In genomic region chr3:54870423-54870822, GRCh38 we compare ENCODE assay signal across 9 cellular contexts. TPM values are rescaled to one million over a fixed set of nuclear protein-coding genes. Genes with fewer than 3 reads are reported as not detected.
A peak's percentile ranks its signal among the peaks of the same experiment; 100 is the strongest.
DNase-seq lines count a peak whose midpoint lies in the region; ATAC-seq and TF ChIP-seq lines count a peak whose summit lies in the region.
"Had no signal": no experiment of that assay in that cellular context is flagged by ENCODE, and none has a peak within 500 bp of the region (broad histone marks: within the 10 kb centered on the region; RNA-seq: fewer than 3 reads in every experiment).

No MANE protein-coding gene starts in this region.

- no peak for TF ChIP-seq POLR2A in esophagus squamous epithelium (IDR thresholded peaks at IDR 0.05)

- WGBS in esophagus squamous epithelium, 2 donors: 33 to 40% methylated on average over 7 of the region's 7 CpGs

- intact Hi-C loops in esophagus squamous epithelium (cut with DNase I): no loop called here

- H2AFZ ChIP-seq in OCI-LY3 (ENCODE audit: low read depth, low read length): no peak overlapping the region

- ATAC-seq in HG03045 (IDR thresholded peaks at IDR 0.05; ENCODE audit: unreplicated experiment) (no peak), HG02571 (IDR thresholded peaks at IDR 0.05; ENCODE audit: unreplicated experiment) (no peak), GM18868 (IDR thresholded peaks at IDR 0.05; ENCODE audit: unreplicated experiment) (no peak)

- DNase-seq in H7 (peak; percentile 38), esophagus squamous epithelium (lab: John Stamatoyannopoulos, UW) (no peak), non-pigmented ciliary epithelial cell (ENCODE audit: low read depth) (peak; percentile 98), COR-L47 (lab: John Stamatoyannopoulos, UW) (no peak)

- no peaks in the 10 kb centered on the region for H3K79me2 ChIP-seq in OCI-LY3 (ENCODE audit: low read length)

- H3K36me3 ChIP-seq in H7 (replicated peaks; ENCODE audit: control insufficient read depth, insufficient read depth, low read length) (peaks cover 1% of the 10 kb centered on the region; the same call in 1 of the 2 replicates), OCI-LY3 (replicated peaks; ENCODE audit: low read depth, low read length) (no peaks in the 10 kb centered on the region), esophagus squamous epithelium (no peaks in the 10 kb centered on the region)

- H3K27ac ChIP-seq in OCI-LY3 (ENCODE audit: low read length) (no peak overlapping the region), esophagus squamous epithelium (no peak overlapping the region)

- no peaks in the 10 kb centered on the region for H3K27me3 ChIP-seq in H7 (ENCODE audit: control insufficient read depth, insufficient read depth, low read length)
- H3K27me3 ChIP-seq in OCI-LY3 (ENCODE audit: low read depth, low read length): peaks cover 11% of the 10 kb centered on the region; the same call in 1 of the 2 replicates
- no peaks in the 10 kb centered on the region for H3K27me3 ChIP-seq in esophagus squamous epithelium

- H3K4me2 ChIP-seq in OCI-LY3 (ENCODE audit: low read length): no peak overlapping the region

- no peak overlapping the region for H3K9ac ChIP-seq in OCI-LY3 (ENCODE audit: low read length)

- TF ChIP-seq CTCF in OCI-LY3 (IDR thresholded peaks at IDR 0.05; ENCODE audit: low read depth, low read length) (peak; percentile 33), esophagus squamous epithelium (IDR thresholded peaks at IDR 0.05) (peak in 5 of 6 experiments; percentile 12 to 48 (median 32))

- no peaks in the 10 kb centered on the region for H3K9me3 ChIP-seq in OCI-LY3 (ENCODE audit: insufficient read depth, low read length)
- no peaks in the 10 kb centered on the region for H3K9me3 ChIP-seq in esophagus squamous epithelium

- H3K4me1 ChIP-seq in OCI-LY3 (ENCODE audit: low read length) (no peaks in the 10 kb centered on the region), esophagus squamous epithelium (peaks cover 0 to 33% (median 5%) of the 10 kb centered on the region in 3 donors)

- H3K4me3 ChIP-seq in H7 (ENCODE audit: insufficient read depth, low read depth, low read length) (no peak overlapping the region), OCI-LY3 (ENCODE audit: low read length) (no peak overlapping the region), esophagus squamous epithelium (no peak overlapping the region)

- H4K20me1 ChIP-seq in OCI-LY3 (ENCODE audit: insufficient read depth, low read length): no peaks in the 10 kb centered on the region

RNA-seq across cellular contexts. Expression of gene LRTM1, which starts 57.4 kb away (rescaled TPM):
- total RNA-seq in H7 (2014; rRNA removed; shearing (Covaris generic)): not detected in 2 replicates
- not detected for total RNA-seq in esophagus squamous epithelium
- total RNA-seq: lung microvascular endothelial cell had no signal

Comparison
In these comparisons a context has a peak if more than half of its experiments do, and no peak if none do; other contexts are left out.
1. DNase-seq: peak in H7 (single experiment) and non-pigmented ciliary epithelial cell (single experiment); none in esophagus squamous epithelium (single experiment) and COR-L47 (single experiment).